Comparison of ENCODE assay signal across 10 cellular contexts in genomic region chr12:59084758-59085383, GRCh38.
DNase-seq lines count a peak whose midpoint lies in the region; ATAC-seq and FAIRE-seq lines count a peak whose summit lies in the region.
"Had no signal": no experiment of that assay in that cellular context is flagged by ENCODE, and none has a peak within 500 bp of the region (broad histone marks: within the 10 kb centered on the region; RNA-seq: fewer than 3 reads in every experiment).

No MANE protein-coding gene starts in this region.

- DNase-seq in GM03348 (ENCODE audit: low spot score) (peak; percentile 72), NCI-H748 treated with DMSO at 0.1 percent for 48 hours (lab: John Stamatoyannopoulos, UW) (peak; percentile 55), fibroblast of peridontal ligament (ENCODE audit: extremely low read depth) (peak; percentile 90), retina (peak; percentile 62), NCI-H510A treated with DMSO at 0.1 percent for 48 hours (lab: John Stamatoyannopoulos, UW) (no peak), frontal cortex (ENCODE audit: low spot score in 2 of 2) (no peak)
- no peak for DNase-seq in activated CD4-positive, alpha-beta T cell treated with anti-CD3 and anti-CD28 coated beads for 1 hour
- DNase-seq: stimulated activated naive CD8-positive, alpha-beta T cell treated with anti-CD3 and anti-CD28 coated beads, Interleukin-15, Interleukin-2, amounts not matched to agents 100 U/mL and 50 U/mL, for 24 hours had no signal

- no peak for FAIRE-seq in frontal cortex (lab: Jason Lieb, UNC)

- no peak for ATAC-seq in GM19035 (IDR thresholded peaks at IDR 0.05; ENCODE audit: unreplicated experiment)
- ATAC-seq: activated naive CD4-positive, alpha-beta T cell treated with anti-CD3 and anti-CD28 coated beads, Interleukin-2, amount 50 U/mL, for 72 hours; stimulated activated naive CD8-positive, alpha-beta T cell treated with anti-CD3 and anti-CD28 coated beads, Interleukin-15, Interleukin-2, amounts not matched to agents 100 U/mL and 50 U/mL, for 24 hours had no signal

Comparison
In these comparisons a context has a peak if more than half of its experiments do, and no peak if none do; other contexts are left out.
1. DNase-seq: peak in GM03348 (single experiment), NCI-H748 treated with DMSO at 0.1 percent for 48 hours (single experiment), fibroblast of peridontal ligament (single experiment) and retina (single experiment); none in NCI-H510A treated with DMSO at 0.1 percent for 48 hours (single experiment), frontal cortex (0 of 2) and activated CD4-positive, alpha-beta T cell treated with anti-CD3 and anti-CD28 coated beads for 1 hour (single experiment).